ENCODE assay signal across 9 cellular contexts in the genomic region with DNA sequence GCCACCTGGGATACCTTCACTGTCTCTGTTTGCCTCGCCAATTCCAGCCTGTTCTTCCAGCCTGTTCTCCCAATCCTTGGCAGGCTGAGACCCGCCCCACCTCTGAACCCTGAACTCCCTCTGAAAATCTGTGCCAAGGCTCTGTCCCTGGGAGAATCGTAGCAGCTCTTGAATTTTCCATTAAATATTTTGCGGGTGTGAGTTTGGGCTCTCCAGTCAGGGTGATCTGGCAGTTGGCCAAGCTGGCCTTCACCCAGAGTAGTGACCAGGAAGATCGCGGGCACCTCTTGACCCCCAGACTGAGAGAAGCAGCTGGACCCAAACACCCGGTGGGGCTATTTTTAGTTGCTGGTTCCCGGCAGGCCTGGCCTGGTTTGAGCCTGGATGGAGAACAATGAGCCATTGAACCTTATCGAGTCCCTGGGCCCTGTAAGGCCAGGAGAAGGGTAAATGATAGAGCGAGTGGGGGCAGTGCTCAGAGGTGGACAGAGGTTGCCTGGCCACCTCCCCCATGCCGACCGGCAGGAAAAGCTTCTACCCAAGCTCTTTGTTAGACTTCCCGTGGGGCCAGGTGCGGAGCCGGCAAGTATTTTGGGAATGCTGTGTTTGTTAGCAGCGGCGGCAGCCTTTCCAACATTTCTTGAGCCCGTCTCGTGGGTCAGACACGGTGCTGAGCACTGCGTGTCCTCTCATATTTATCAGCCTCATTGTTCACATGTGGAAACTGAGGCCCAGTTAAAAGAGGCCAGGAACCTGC.
DNase-seq lines count a peak whose midpoint lies in the region; ATAC-seq and TF ChIP-seq lines count a peak whose summit lies in the region.
"Had no signal": no experiment of that assay in that cellular context is flagged by ENCODE, and none has a peak within 500 bp of the region (broad histone marks: within the 10 kb centered on the region; RNA-seq: fewer than 3 reads in every experiment).

No MANE protein-coding gene starts in this region.

- ATAC-seq in sciatic nerve (peak; percentile 94), GM21528 (IDR thresholded peaks at IDR 0.05; ENCODE audit: low FRiP score, unreplicated experiment) (no peak)

- DNase-seq in HuH-7.5 (ENCODE audit: low spot score) (peak; percentile 88), dorsolateral prefrontal cortex (peak in 9 of 10 donors; percentile 38 to 77 (median 52)), left kidney (ENCODE audit: low read depth, low spot score) (peak; percentile 66), sciatic nerve (ENCODE audit: low spot score) (peak; percentile 93), Kasumi-1 (lab: John Stamatoyannopoulos, UW) (no peak), NCI-H2107 (lab: John Stamatoyannopoulos, UW) (no peak)
- DNase-seq in activated CD8-positive, alpha-beta memory T cell treated with anti-CD3 and anti-CD28 coated beads, Interleukin-2, amount 50 U/mL, for 4 hours: no peak
- DNase-seq: NCI-H524 had no signal

- TF ChIP-seq CTCF in dorsolateral prefrontal cortex (IDR thresholded peaks at IDR 0.05 in 54 of 56, conservative IDR thresholded peaks at IDR 0.05 in 2 of 56; ENCODE audit: low read depth in 1 of 56, partially characterized antibody in 56 of 56): no peak

- no peaks in the 10 kb centered on the region for H3K27me3 ChIP-seq in dorsolateral prefrontal cortex

- intact Hi-C loops in dorsolateral prefrontal cortex (cut with DNase I): no loop called here
- intact Hi-C loops in sciatic nerve (cut with DNase I): no loop called here

- peak overlapping the region in 25 of 59 donors; percentile 2 to 63 (median 36) for H3K27ac ChIP-seq in dorsolateral prefrontal cortex

- H3K4me3 ChIP-seq in dorsolateral prefrontal cortex: no peak overlapping the region

Comparison
In these comparisons a context has a peak if more than half of its experiments do, and no peak if none do; other contexts are left out.
1. DNase-seq: peak in HuH-7.5 (single experiment), dorsolateral prefrontal cortex (9 of 10), left kidney (single experiment) and sciatic nerve (single experiment); none in Kasumi-1 (0 of 2), activated CD8-positive, alpha-beta memory T cell treated with anti-CD3 and anti-CD28 coated beads, Interleukin-2, amount 50 U/mL, for 4 hours (single experiment) and NCI-H2107 (single experiment).